9 cellular contexts compared by ENCODE assay signal in genomic region chr1:72284084-72284397, GRCh38. TPM values are rescaled to one million over a fixed set of nuclear protein-coding genes. Genes with fewer than 3 reads are reported as not detected.
DNase-seq lines count a peak whose midpoint lies in the region; ATAC-seq, FAIRE-seq and TF ChIP-seq lines count a peak whose summit lies in the region.
"Had no signal": no experiment of that assay in that cellular context is flagged by ENCODE, and none has a peak within 500 bp of the region (broad histone marks: within the 10 kb centered on the region; RNA-seq: fewer than 3 reads in every experiment).

No MANE protein-coding gene starts in this region.

- H3K4me1 Mint-ChIP-seq in osteocyte (ENCODE audit: unreplicated experiment) = peaks cover 19% of the 10 kb centered on the region

- H3K36me3 Mint-ChIP-seq in osteocyte (ENCODE audit: unreplicated experiment) = no peaks in the 10 kb centered on the region

- H3K36me3 ChIP-seq in SJSA1 = no peaks in the 10 kb centered on the region

- H3K9me3 ChIP-seq in SJSA1 (replicated peaks) = no peaks in the 10 kb centered on the region

- ATAC-seq in GM18520 (IDR thresholded peaks at IDR 0.05; ENCODE audit: unreplicated experiment) = no peak

- H3K4me1 ChIP-seq in SJSA1 (replicated peaks) = peaks cover 20% of the 10 kb centered on the region

- no peak for FAIRE-seq in frontal cortex (lab: Jason Lieb, UNC)

- H3K9me3 Mint-ChIP-seq in osteocyte (ENCODE audit: unreplicated experiment) = no peaks in the 10 kb centered on the region
- H3K9me3 Mint-ChIP-seq: T-helper 2 cell treated with Interferon-gamma antibody and Interleukin-4, amounts not matched to agents 5 μg/mL and 100 μg/mL, for 36 hours had no signal

- no peak overlapping the region for H3K4me3 Mint-ChIP-seq in osteocyte (ENCODE audit: unreplicated experiment)
- H3K4me3 Mint-ChIP-seq: T-helper 2 cell treated with Interferon-gamma antibody and Interleukin-4, amounts not matched to agents 5 μg/mL and 100 μg/mL, for 36 hours had no signal

- H3K27me3 Mint-ChIP-seq in osteocyte (ENCODE audit: unreplicated experiment) = no peaks in the 10 kb centered on the region

- peak overlapping the region; percentile 52 for H3K4me3 ChIP-seq in SJSA1
- H3K4me3 ChIP-seq in iPS-11a (ENCODE audit: low read depth, low read length) = peak overlapping the region; percentile 78

- no peak for TF ChIP-seq CTCF in osteocyte (IDR thresholded peaks at IDR 0.05)

- H3K27me3 ChIP-seq in SJSA1 (replicated peaks) = no peaks in the 10 kb centered on the region

- peak overlapping the region; percentile 95 for H3K27ac ChIP-seq in SJSA1

- peak; percentile 84 for DNase-seq in NCI-H1105 treated with DMSO at 0.1 percent for 48 hours (lab: John Stamatoyannopoulos, UW)
- DNase-seq in NCI-H1105 (lab: John Stamatoyannopoulos, UW) = no peak
- DNase-seq in SJSA1 (ENCODE audit: low read depth in 1 of 2, low spot score in 2 of 2) = peak in 1 of 2 experiments; percentile 74
- DNase-seq in stromal cell of bone marrow (ENCODE audit: low read depth) = peak; percentile 11
- no peak for DNase-seq in osteocyte (ENCODE audit: extremely low spot score, unreplicated experiment)
- DNase-seq in frontal cortex (ENCODE audit: low spot score in 2 of 2) = no peak

- H3K27ac Mint-ChIP-seq in osteocyte (ENCODE audit: unreplicated experiment) = no peak overlapping the region
- H3K27ac Mint-ChIP-seq: T-helper 2 cell treated with Interferon-gamma antibody and Interleukin-4, amounts not matched to agents 5 μg/mL and 100 μg/mL, for 36 hours had no signal

RNA-seq across cellular contexts. Expression of gene NEGR1, which starts 1.7 kb away (rescaled TPM):
- total RNA-seq in SJSA1 (2014; rRNA removed; shearing (Covaris generic)) = 0.38 and 1.9 TPM in 2 replicates
- 5.0 and 7.6 TPM in 2 replicates for total RNA-seq in osteocyte
- 78.7 TPM for total RNA-seq in frontal cortex

Comparison
In these comparisons a context has a peak if more than half of its experiments do, and no peak if none do; other contexts are left out.
1. DNase-seq: peak in NCI-H1105 treated with DMSO at 0.1 percent for 48 hours (single experiment) and stromal cell of bone marrow (single experiment); none in NCI-H1105 (single experiment), osteocyte (single experiment) and frontal cortex (0 of 2).